In genomic region chr13:113109151-113110047, GRCh38 we compare ENCODE assay signal across 12 cellular contexts. TPM values are rescaled to one million over a fixed set of nuclear protein-coding genes. Genes with fewer than 3 reads are reported as not detected.
DNase-seq lines count a peak whose midpoint lies in the region; ATAC-seq, FAIRE-seq and TF ChIP-seq lines count a peak whose summit lies in the region.
"Had no signal": no experiment of that assay in that cellular context is flagged by ENCODE, and none has a peak within 500 bp of the region (broad histone marks: within the 10 kb centered on the region; RNA-seq: fewer than 3 reads in every experiment).

No MANE protein-coding gene starts in this region.

- H4K20me1 ChIP-seq in H9 (ENCODE audit: control insufficient read depth, insufficient read depth, insufficient read length): peaks cover 4% of the 10 kb centered on the region

- H3K4me3 ChIP-seq in kidney (ENCODE audit: low read length in 2 of 2): no peak overlapping the region
- H3K4me3 ChIP-seq in skin epidermis: peak overlapping the region in 4 of 7 experiments; percentile 23 to 44 (median 42)

- H4K5ac ChIP-seq in H9 (ENCODE audit: insufficient read length, low read depth, low read length): no peak overlapping the region

- peaks cover 4% of the 10 kb centered on the region for H3K23me2 ChIP-seq in H9 (ENCODE audit: insufficient read length, low read depth, low read length, poor library complexity, severe bottlenecking)

- H2BK15ac ChIP-seq in H9 (ENCODE audit: low read depth, low read length): no peak overlapping the region; the same call in 1 of the 2 replicates

- no peaks in the 10 kb centered on the region for H3K79me2 ChIP-seq in H9 (ENCODE audit: insufficient read depth, low read length)

- peaks cover 3 to 5% (median 4%) of the 10 kb centered on the region in 3 experiments; a peak in 4 of 7 replicates for H3K36me3 Mint-ChIP-seq in H9 (ENCODE audit: insufficient read depth in 1 of 3, low read depth in 3 of 3)
- H3K36me3 Mint-ChIP-seq in activated T-cell treated with anti-CD3 and anti-CD28 coated beads, Interleukin-2, amount 50 U/mL, for 72 hours (ENCODE audit: insufficient read depth in 2 of 2): peaks cover 0 to 4% of the 10 kb centered on the region in 2 donors

- H3K27ac ChIP-seq in H9 (ENCODE audit: insufficient read length, low read depth, low read length) (no peak overlapping the region), kidney (ENCODE audit: low read depth in 2 of 2, low read length in 2 of 2) (no peak overlapping the region), skin epidermis (no peak overlapping the region)
- H3K27ac ChIP-seq: gastrocnemius medialis had no signal

- no peak overlapping the region for H2AFZ ChIP-seq in H9 (ENCODE audit: low read length)

- no peak overlapping the region for H3K23ac ChIP-seq in H9 (ENCODE audit: insufficient read length, low read depth, low read length)

- peaks cover 3 to 8% of the 10 kb centered on the region in 2 experiments; a peak in 4 of 5 replicates for H3K9me3 Mint-ChIP-seq in H9
- H3K9me3 Mint-ChIP-seq in activated T-cell treated with anti-CD3 and anti-CD28 coated beads, Interleukin-2, amount 50 U/mL, for 72 hours: no peaks in the 10 kb centered on the region

- no peak overlapping the region for H3K4ac ChIP-seq in H9 (ENCODE audit: low read depth, low read length)

- peak overlapping the region; percentile 19 for H3K18ac ChIP-seq in H9 (ENCODE audit: insufficient read length, low read depth, low read length)

- peak overlapping the region; percentile 50; the same call in 1 of the 2 replicates for H3K14ac ChIP-seq in H9 (ENCODE audit: insufficient read depth, low read length)

- H2AK5ac ChIP-seq in H9 (ENCODE audit: insufficient read length, low read length): no peak overlapping the region

- peaks cover 29% of the 10 kb centered on the region; the same call in 1 of the 2 replicates for H3K27me3 ChIP-seq in H9 (ENCODE audit: insufficient read depth, low read length)

- no CpG with 5 or more reads among the region's 73 CpGs for WGBS in H9 (ENCODE audit: extremely low coverage, insufficient read length, low lambda C conversion rate)

- no peak overlapping the region for H4K91ac ChIP-seq in H9 (ENCODE audit: insufficient read length, low read depth, low read length)

- intact Hi-C loops in kidney (cut with DNase I): no loop called here

- FAIRE-seq in kidney (lab: Jason Lieb, UNC): no peak
- FAIRE-seq: urothelium cell line had no signal

- H4K8ac ChIP-seq in H9 (replicated peaks; ENCODE audit: insufficient read length, low read depth, low read length): no peak overlapping the region

- peaks cover 26% of the 10 kb centered on the region for H3K27me3 Mint-ChIP-seq in H9 (ENCODE audit: low read depth)
- no peaks in the 10 kb centered on the region for H3K27me3 Mint-ChIP-seq in activated T-cell treated with anti-CD3 and anti-CD28 coated beads, Interleukin-2, amount 50 U/mL, for 72 hours (ENCODE audit: low read depth)

- no peaks in the 10 kb centered on the region; the same call in 1 of the 2 replicates for H3K4me1 ChIP-seq in H9 (ENCODE audit: insufficient read depth, low read length)
- H3K4me1 ChIP-seq in kidney (ENCODE audit: control insufficient read depth in 1 of 2, insufficient read depth in 1 of 2, low read depth in 1 of 2, low read length in 2 of 2): peaks cover 0 to 3% of the 10 kb centered on the region in 2 donors
- H3K4me1 ChIP-seq: gastrocnemius medialis had no signal

- ATAC-seq in activated T-cell treated with anti-CD3 and anti-CD28 coated beads, Interleukin-2, amount 50 U/mL, for 72 hours (replicated peaks in 1 of 2): peak; percentile 24 to 27
- no peak for ATAC-seq in HG02588 (IDR thresholded peaks at IDR 0.05; ENCODE audit: unreplicated experiment)
- ATAC-seq in GM18511 (IDR thresholded peaks at IDR 0.05; ENCODE audit: unreplicated experiment): no peak
- ATAC-seq: gastrocnemius medialis had no signal

- TF ChIP-seq CTCF in H9 (conservative IDR thresholded peaks at IDR 0.05): no peak
- TF ChIP-seq CTCF in kidney (IDR thresholded peaks at IDR 0.05; ENCODE audit: borderline replicate concordance, extremely low read depth, insufficient read depth): no peak

- peak overlapping the region; percentile 33 for H3K4me2 ChIP-seq in H9 (ENCODE audit: insufficient read depth, insufficient read length, low read length)

- H3K36me3 ChIP-seq in kidney (ENCODE audit: control insufficient read depth in 1 of 2, insufficient read depth in 2 of 2, low read length in 2 of 2): no peaks in the 10 kb centered on the region
- H3K36me3 ChIP-seq: gastrocnemius medialis had no signal

- peaks cover 7 to 19% of the 10 kb centered on the region in 2 experiments; a peak in 2 of 4 replicates for H3K4me1 Mint-ChIP-seq in H9
- H3K4me1 Mint-ChIP-seq in activated T-cell treated with anti-CD3 and anti-CD28 coated beads, Interleukin-2, amount 50 U/mL, for 72 hours (ENCODE audit: low read depth): no peaks in the 10 kb centered on the region

- no peak overlapping the region for H2BK12ac ChIP-seq in H9 (ENCODE audit: insufficient read length, low read depth, low read length)

- H2BK20ac ChIP-seq in H9 (ENCODE audit: low read depth, low read length, poor library complexity, severe bottlenecking): no peak overlapping the region

- H3K9ac ChIP-seq in H9 (ENCODE audit: extremely low read depth, insufficient read length, low read length) (no peak overlapping the region), kidney (ENCODE audit: low read length in 2 of 2) (no peak overlapping the region)

- no peak overlapping the region for H3K27ac Mint-ChIP-seq in H9
- H3K27ac Mint-ChIP-seq in activated T-cell treated with anti-CD3 and anti-CD28 coated beads, Interleukin-2, amount 50 U/mL, for 72 hours: no peak overlapping the region

- no peak overlapping the region for H3T11ph ChIP-seq in H9 (ENCODE audit: low read length)

- no peaks in the 10 kb centered on the region for H3K9me3 ChIP-seq in H9 (ENCODE audit: control insufficient read depth, low read depth, low read length)
- no peaks in the 10 kb centered on the region for H3K9me3 ChIP-seq in kidney (ENCODE audit: control insufficient read depth in 1 of 2, low read length in 2 of 2)
- H3K9me3 ChIP-seq: gastrocnemius medialis had no signal

- peak overlapping the region; percentile 48 to 72 for H3K4me3 Mint-ChIP-seq in H9
- peak overlapping the region; percentile 12 to 61 for H3K4me3 Mint-ChIP-seq in activated T-cell treated with anti-CD3 and anti-CD28 coated beads, Interleukin-2, amount 50 U/mL, for 72 hours

- H3K56ac ChIP-seq in H9 (ENCODE audit: insufficient read length, low read depth, low read length): no peak overlapping the region

- DNase-seq in H9 (peak; percentile 53), kidney (peak; percentile 74), SIG-M5 treated with dmso at 0.1 percent for 504 hours (lab: John Stamatoyannopoulos, UW; ENCODE audit: unreplicated experiment) (no peak)
- DNase-seq in activated T-cell treated with anti-CD3 and anti-CD28 coated beads, Interleukin-2, amount 50 U/mL, for 72 hours: no peak
- DNase-seq: DND-41, gastrocnemius medialis, NCI-H774 had no signal

- H2BK120ac ChIP-seq in H9 (ENCODE audit: low read depth, low read length, poor library complexity, severe bottlenecking): no peak overlapping the region

- H2BK5ac ChIP-seq in H9 (ENCODE audit: insufficient read length, low read length): no peak overlapping the region

- H3K79me1 ChIP-seq in H9 (ENCODE audit: insufficient read depth, low read depth, low read length, poor library complexity, severe bottlenecking): no peaks in the 10 kb centered on the region

RNA-seq across cellular contexts. Expression of gene F7, which starts 3.8 kb away (rescaled TPM):
- total RNA-seq in H9 (2021): 0.66 and 0.81 TPM in 2 replicates
- not detected for total RNA-seq in activated T-cell treated with anti-CD3 and anti-CD28 coated beads, Interleukin-2, amount 50 U/mL, for 72 hours
- total RNA-seq in kidney: 0.16 TPM
- 0.52 TPM for polyA plus RNA-seq in kidney (ENCODE audit: insufficient read depth, low read depth, low replicate concordance)
- total RNA-seq: T-helper 1 cell treated with Interleukin-12 subunit alpha and Interleukin-12 subunit beta and Interleukin-4 antibody, amounts not matched to agents 30 ng/mL and 1 ng/mL, for 36 hours had no signal

RNA-seq across cellular contexts. Expression of gene F10, which starts 13.2 kb away (rescaled TPM):
- total RNA-seq in H9 (2021) (1.7 TPM in 2 replicates), kidney (5.1 TPM)
- not detected for total RNA-seq in activated T-cell treated with anti-CD3 and anti-CD28 coated beads, Interleukin-2, amount 50 U/mL, for 72 hours
- 6.8 TPM for polyA plus RNA-seq in kidney (ENCODE audit: insufficient read depth, low read depth, low replicate concordance)
- total RNA-seq: T-helper 1 cell treated with Interleukin-12 subunit alpha and Interleukin-12 subunit beta and Interleukin-4 antibody, amounts not matched to agents 30 ng/mL and 1 ng/mL, for 36 hours had no signal

RNA-seq across cellular contexts. Expression of gene PROZ, which starts 49.0 kb away (rescaled TPM):
- total RNA-seq in H9 (2021) (not detected in 2 replicates), kidney (not detected)
- not detected for total RNA-seq in activated T-cell treated with anti-CD3 and anti-CD28 coated beads, Interleukin-2, amount 50 U/mL, for 72 hours
- polyA plus RNA-seq in kidney (ENCODE audit: insufficient read depth, low read depth, low replicate concordance): 20.0 TPM
- total RNA-seq: gastrocnemius medialis; T-helper 1 cell treated with Interleukin-12 subunit alpha and Interleukin-12 subunit beta and Interleukin-4 antibody, amounts not matched to agents 30 ng/mL and 1 ng/mL, for 36 hours had no signal

Comparison
In these comparisons a context has a peak if more than half of its experiments do, and no peak if none do; other contexts are left out.
1. DNase-seq: peak in H9 (single experiment) and kidney (single experiment); none in activated T-cell treated with anti-CD3 and anti-CD28 coated beads, Interleukin-2, amount 50 U/mL, for 72 hours (0 of 2) and SIG-M5 treated with dmso at 0.1 percent for 504 hours (single experiment).
2. ATAC-seq: peak in activated T-cell treated with anti-CD3 and anti-CD28 coated beads, Interleukin-2, amount 50 U/mL, for 72 hours (2 of 2); none in HG02588 (single experiment) and GM18511 (single experiment).
3. H3K4me3 ChIP-seq: peak in skin epidermis (4 of 7); none in kidney (0 of 2).